8 cellular contexts compared by ENCODE assay signal in genomic region chr19:33235269-33235995, GRCh38. TPM values are rescaled to one million over a fixed set of nuclear protein-coding genes. Genes with fewer than 3 reads are reported as not detected.
DNase-seq lines count a peak whose midpoint lies in the region; ATAC-seq and TF ChIP-seq lines count a peak whose summit lies in the region.

No MANE protein-coding gene starts in this region.

- intact Hi-C loops in CD4-positive, alpha-beta memory T cell (cut with micrococcal nuclease) = loop anchor here (1.0 to 2.0 kb wide), 5 partner anchors 59 to 536 kb away; partner anchors contain the start of gene CEBPA

- H3K36me3 Mint-ChIP-seq in CD4-positive, alpha-beta memory T cell = peaks cover 0 to 3% of the 10 kb centered on the region in 2 donors
- H3K36me3 Mint-ChIP-seq in endodermal cell (ENCODE audit: low read depth) = no peaks in the 10 kb centered on the region

- no peaks in the 10 kb centered on the region for H3K27me3 ChIP-seq in CD4-positive, alpha-beta memory T cell (ENCODE audit: insufficient read depth, low read length)
- H3K27me3 ChIP-seq in endodermal cell (ENCODE audit: control insufficient read depth, insufficient read depth, low read length, poor library complexity, severe bottlenecking) = no peaks in the 10 kb centered on the region

- POLR2A ChIA-PET in CD4-positive, alpha-beta memory T cell (lab: Charles Lee; ENCODE audit: partially characterized antibody) = interaction anchor here (0.6 to 1.5 kb wide), 3 partner anchors 58 to 159 kb away, joined by 3 to 7 read pairs (median 3); no protein-coding TSS in a partner anchor

- peaks cover 8% of the 10 kb centered on the region for H3K4me1 ChIP-seq in CD4-positive, alpha-beta memory T cell (ENCODE audit: insufficient read depth, low read length)
- H3K4me1 ChIP-seq in endodermal cell (ENCODE audit: control insufficient read depth, insufficient read depth, low read length) = no peaks in the 10 kb centered on the region

- H3K36me3 ChIP-seq in CD4-positive, alpha-beta memory T cell (ENCODE audit: insufficient read depth, low read length) = no peaks in the 10 kb centered on the region
- no peaks in the 10 kb centered on the region for H3K36me3 ChIP-seq in endodermal cell (ENCODE audit: control insufficient read depth, insufficient read depth, low read length)

- H3K9me3 ChIP-seq in CD4-positive, alpha-beta memory T cell (ENCODE audit: control insufficient read depth in 1 of 2, low read length in 2 of 2) = no peaks in the 10 kb centered on the region
- H3K9me3 ChIP-seq in endodermal cell (ENCODE audit: control insufficient read depth, low read length) = no peaks in the 10 kb centered on the region

- peak; percentile 82 for ATAC-seq in GM19043 (IDR thresholded peaks at IDR 0.05; ENCODE audit: low read depth, unreplicated experiment)
- ATAC-seq in HG03342 (IDR thresholded peaks at IDR 0.05; ENCODE audit: unreplicated experiment) = peak; percentile 95

- DNase-seq in CD4-positive, alpha-beta memory T cell = peak; percentile 57 to 74 (median 62)
- DNase-seq in NCI-H748 (lab: John Stamatoyannopoulos, UW; ENCODE audit: unreplicated experiment) (peak; percentile 82), endodermal cell (peak; percentile 96), myocyte (ENCODE audit: low read depth) (peak; percentile 70)
- peak; percentile 19 to 68 for DNase-seq in activated CD8-positive, alpha-beta memory T cell treated with anti-CD3 and anti-CD28 coated beads for 1 hour (ENCODE audit: extremely low read depth in 1 of 2, low read depth in 1 of 2)
- DNase-seq in stimulated activated CD8-positive, alpha-beta memory T cell treated with anti-CD3 and anti-CD28 coated beads, Interleukin-7, amount 100 ng/mL, for 4 hours (ENCODE audit: low read depth in 2 of 2) = peak; percentile 56 to 64

- peaks cover 4 to 22% (median 5%) of the 10 kb centered on the region in 4 donors for H3K4me1 Mint-ChIP-seq in CD4-positive, alpha-beta memory T cell
- no peaks in the 10 kb centered on the region for H3K4me1 Mint-ChIP-seq in endodermal cell

- H3K27me3 Mint-ChIP-seq in CD4-positive, alpha-beta memory T cell = peaks cover 7 to 9% of the 10 kb centered on the region in 2 donors
- H3K27me3 Mint-ChIP-seq in endodermal cell (ENCODE audit: insufficient read depth) = peaks cover 15% of the 10 kb centered on the region

- no peak overlapping the region for H3K9ac ChIP-seq in endodermal cell (ENCODE audit: extremely low read depth, low read length, poor library complexity, severe bottlenecking)

- H3K4me3 Mint-ChIP-seq in CD4-positive, alpha-beta memory T cell = peak overlapping the region; percentile 77 to 88 (median 84)
- no peak overlapping the region for H3K4me3 Mint-ChIP-seq in endodermal cell

- H3K27ac ChIP-seq in CD4-positive, alpha-beta memory T cell (ENCODE audit: low read depth, low read length) = no peak overlapping the region
- no peak overlapping the region for H3K27ac ChIP-seq in endodermal cell (ENCODE audit: low read depth, low read length)

- H3K9me3 Mint-ChIP-seq in CD4-positive, alpha-beta memory T cell = peaks cover 0 to 5% (median 0%) of the 10 kb centered on the region in 8 donors
- no peaks in the 10 kb centered on the region for H3K9me3 Mint-ChIP-seq in endodermal cell

- peak overlapping the region in 1 of 2 donors; percentile 46 for H3K4me3 ChIP-seq in CD4-positive, alpha-beta memory T cell (ENCODE audit: low read length in 2 of 2)
- no peak overlapping the region for H3K4me3 ChIP-seq in endodermal cell (ENCODE audit: low read length)

- CTCF ChIA-PET in CD4-positive, alpha-beta memory T cell (lab: Charles Lee; ENCODE audit: partially characterized antibody) = interaction anchor here (0.7 to 7.1 kb wide), 18 partner anchors 9 to 543 kb away, joined by 3 to 125 read pairs (median 4); partner anchors contain the start of gene SLC7A10

- peak; percentile 91 for TF ChIP-seq CTCF in endodermal cell (conservative IDR thresholded peaks at IDR 0.05)

- H3K27ac Mint-ChIP-seq in CD4-positive, alpha-beta memory T cell = peak overlapping the region in 4 of 7 donors; percentile 51 to 77 (median 67)
- no peak overlapping the region for H3K27ac Mint-ChIP-seq in endodermal cell

- 67 to 78% methylated on average over 16 to 30 of the region's 30 CpGs for WGBS in endodermal cell (ENCODE audit: insufficient coverage in 1 of 2, insufficient read length in 1 of 2), 2 experiments

RNA-seq across cellular contexts. Expression of gene SLC7A10, which starts 9.8 kb away (rescaled TPM):
- not detected for total RNA-seq in CD4-positive, alpha-beta memory T cell
- polyA plus RNA-seq in CD4-positive, alpha-beta memory T cell = not detected
- total RNA-seq in endodermal cell = under 1 TPM in 1 of 2 donors, not detected in 1; 0.35 TPM
- polyA plus RNA-seq in endodermal cell (2013, experiment 1 of 2) = 1.6 TPM
- polyA plus RNA-seq in endodermal cell (2013, experiment 2 of 2) = 0.95 TPM
- not detected in 2 replicates for total RNA-seq in myocyte
- not detected for polyA plus RNA-seq in myocyte (2012)

RNA-seq across cellular contexts. Expression of gene LRP3, which starts 41.3 kb away (rescaled TPM):
- total RNA-seq in CD4-positive, alpha-beta memory T cell = under 1 TPM in 1 of 2 experiments, not detected in 1; 0.32 TPM
- polyA plus RNA-seq in CD4-positive, alpha-beta memory T cell = not detected
- total RNA-seq in endodermal cell (10 to 100 TPM; 21.2 to 34.4 TPM), myocyte (34.2 and 40.6 TPM in 2 replicates)
- polyA plus RNA-seq in endodermal cell (2013, experiment 1 of 2) = 34.1 TPM
- polyA plus RNA-seq in endodermal cell (2013, experiment 2 of 2) = 28.8 TPM
- 33.2 TPM for polyA plus RNA-seq in myocyte (2012)

Comparison
In these comparisons a context has a peak if more than half of its experiments do, and no peak if none do; other contexts are left out.
1. DNase-seq: peak in every context shown above with its lines; median percentile 96 in endodermal cell; 82 in NCI-H748; 70 in myocyte; 62 in CD4-positive, alpha-beta memory T cell; 60 in stimulated activated CD8-positive, alpha-beta memory T cell treated with anti-CD3 and anti-CD28 coated beads, Interleukin-7, amount 100 ng/mL, for 4 hours; 44 in activated CD8-positive, alpha-beta memory T cell treated with anti-CD3 and anti-CD28 coated beads for 1 hour.
2. RNA of gene LRP3, which starts 41.3 kb away (total RNA-seq): 21.2 to 34.4 TPM in endodermal cell and 34.2 to 40.6 TPM in myocyte; 0.32 TPM in CD4-positive, alpha-beta memory T cell; every median in the first group is over 10 times any median in the second.